In the genomic region with DNA sequence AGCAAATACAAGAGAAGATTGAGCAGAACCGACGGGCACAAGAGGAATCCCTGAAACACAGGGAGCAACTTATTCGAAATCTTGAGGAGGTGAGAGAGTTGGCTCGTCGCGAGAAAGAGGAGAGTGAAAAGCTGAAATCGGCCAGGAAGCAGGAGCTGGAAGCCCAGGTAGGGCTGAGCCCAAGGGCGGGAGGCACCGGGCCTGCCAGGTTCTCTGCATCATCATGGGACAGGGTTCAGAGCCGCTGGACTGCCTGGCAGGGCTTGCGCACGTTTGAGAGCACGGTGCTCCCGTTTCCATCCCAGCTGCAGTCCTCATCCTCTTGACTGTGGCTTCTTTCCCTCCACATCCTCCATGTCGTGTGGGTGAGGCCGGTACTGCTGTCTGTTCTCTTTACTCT, we compare ENCODE assay signal across 1 cellular context.
TF ChIP-seq lines count a peak whose summit lies in the region.

No MANE protein-coding gene starts in this region.

TF ChIP-seq in HepG2, 621 proteins besides CTCF, POLR2A, EP300 and RAD21:
- TF ChIP-seq ZSCAN5A (CRISPR knock-in tag; IDR thresholded peaks at IDR 0.05; ENCODE audit: borderline replicate concordance): no peak
- 0 out of 2 replicates have a peak, but pooled peaks have one; percentile 14 for TF ChIP-seq ZNF263 (CRISPR knock-in tag; IDR thresholded peaks at IDR 0.05)
